1 cellular context compared by ENCODE assay signal in the genomic region with DNA sequence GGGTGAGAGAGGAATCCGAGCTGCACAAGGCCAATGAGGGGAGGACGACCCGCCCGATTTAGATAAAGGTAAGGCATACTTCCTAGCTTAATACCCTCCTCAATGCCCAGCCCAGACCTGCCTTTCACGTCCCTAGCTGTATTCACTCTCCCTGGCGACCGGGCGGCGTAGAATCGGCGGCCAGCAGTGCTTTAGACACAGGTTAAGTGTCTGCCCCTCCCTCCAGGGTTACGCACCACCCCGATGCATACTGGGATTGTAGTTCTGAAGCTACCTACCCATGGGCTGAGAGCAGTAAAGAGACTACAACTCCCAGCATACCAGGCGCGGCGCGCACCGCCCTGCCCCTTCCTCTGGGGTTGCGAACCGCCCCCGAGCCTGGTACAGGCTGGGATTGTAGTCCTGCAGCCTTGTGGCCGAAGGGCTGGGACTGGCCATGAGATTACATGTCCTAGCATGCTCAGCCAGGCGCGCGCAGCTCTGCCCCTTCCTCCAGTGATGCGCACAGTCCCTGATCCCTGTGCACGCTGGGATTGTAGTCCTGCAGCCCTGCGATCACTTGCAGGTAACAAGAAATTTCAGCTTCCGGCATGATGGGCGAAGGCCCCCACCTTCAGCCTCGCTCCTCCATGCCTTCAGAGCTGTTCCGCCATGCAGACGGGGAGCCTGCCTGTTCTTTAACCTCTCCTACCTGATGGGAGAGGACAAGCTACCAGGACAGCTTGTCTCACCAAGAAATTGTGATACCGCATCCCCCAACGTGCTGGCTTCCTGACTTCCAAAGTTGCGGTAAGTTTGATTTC.
TF ChIP-seq lines count a peak whose summit lies in the region.

No MANE protein-coding gene starts in this region.

TF ChIP-seq in GM23338, 12 proteins besides CTCF, POLR2A, EP300 and RAD21:
- TF ChIP-seq, protein P1, sequence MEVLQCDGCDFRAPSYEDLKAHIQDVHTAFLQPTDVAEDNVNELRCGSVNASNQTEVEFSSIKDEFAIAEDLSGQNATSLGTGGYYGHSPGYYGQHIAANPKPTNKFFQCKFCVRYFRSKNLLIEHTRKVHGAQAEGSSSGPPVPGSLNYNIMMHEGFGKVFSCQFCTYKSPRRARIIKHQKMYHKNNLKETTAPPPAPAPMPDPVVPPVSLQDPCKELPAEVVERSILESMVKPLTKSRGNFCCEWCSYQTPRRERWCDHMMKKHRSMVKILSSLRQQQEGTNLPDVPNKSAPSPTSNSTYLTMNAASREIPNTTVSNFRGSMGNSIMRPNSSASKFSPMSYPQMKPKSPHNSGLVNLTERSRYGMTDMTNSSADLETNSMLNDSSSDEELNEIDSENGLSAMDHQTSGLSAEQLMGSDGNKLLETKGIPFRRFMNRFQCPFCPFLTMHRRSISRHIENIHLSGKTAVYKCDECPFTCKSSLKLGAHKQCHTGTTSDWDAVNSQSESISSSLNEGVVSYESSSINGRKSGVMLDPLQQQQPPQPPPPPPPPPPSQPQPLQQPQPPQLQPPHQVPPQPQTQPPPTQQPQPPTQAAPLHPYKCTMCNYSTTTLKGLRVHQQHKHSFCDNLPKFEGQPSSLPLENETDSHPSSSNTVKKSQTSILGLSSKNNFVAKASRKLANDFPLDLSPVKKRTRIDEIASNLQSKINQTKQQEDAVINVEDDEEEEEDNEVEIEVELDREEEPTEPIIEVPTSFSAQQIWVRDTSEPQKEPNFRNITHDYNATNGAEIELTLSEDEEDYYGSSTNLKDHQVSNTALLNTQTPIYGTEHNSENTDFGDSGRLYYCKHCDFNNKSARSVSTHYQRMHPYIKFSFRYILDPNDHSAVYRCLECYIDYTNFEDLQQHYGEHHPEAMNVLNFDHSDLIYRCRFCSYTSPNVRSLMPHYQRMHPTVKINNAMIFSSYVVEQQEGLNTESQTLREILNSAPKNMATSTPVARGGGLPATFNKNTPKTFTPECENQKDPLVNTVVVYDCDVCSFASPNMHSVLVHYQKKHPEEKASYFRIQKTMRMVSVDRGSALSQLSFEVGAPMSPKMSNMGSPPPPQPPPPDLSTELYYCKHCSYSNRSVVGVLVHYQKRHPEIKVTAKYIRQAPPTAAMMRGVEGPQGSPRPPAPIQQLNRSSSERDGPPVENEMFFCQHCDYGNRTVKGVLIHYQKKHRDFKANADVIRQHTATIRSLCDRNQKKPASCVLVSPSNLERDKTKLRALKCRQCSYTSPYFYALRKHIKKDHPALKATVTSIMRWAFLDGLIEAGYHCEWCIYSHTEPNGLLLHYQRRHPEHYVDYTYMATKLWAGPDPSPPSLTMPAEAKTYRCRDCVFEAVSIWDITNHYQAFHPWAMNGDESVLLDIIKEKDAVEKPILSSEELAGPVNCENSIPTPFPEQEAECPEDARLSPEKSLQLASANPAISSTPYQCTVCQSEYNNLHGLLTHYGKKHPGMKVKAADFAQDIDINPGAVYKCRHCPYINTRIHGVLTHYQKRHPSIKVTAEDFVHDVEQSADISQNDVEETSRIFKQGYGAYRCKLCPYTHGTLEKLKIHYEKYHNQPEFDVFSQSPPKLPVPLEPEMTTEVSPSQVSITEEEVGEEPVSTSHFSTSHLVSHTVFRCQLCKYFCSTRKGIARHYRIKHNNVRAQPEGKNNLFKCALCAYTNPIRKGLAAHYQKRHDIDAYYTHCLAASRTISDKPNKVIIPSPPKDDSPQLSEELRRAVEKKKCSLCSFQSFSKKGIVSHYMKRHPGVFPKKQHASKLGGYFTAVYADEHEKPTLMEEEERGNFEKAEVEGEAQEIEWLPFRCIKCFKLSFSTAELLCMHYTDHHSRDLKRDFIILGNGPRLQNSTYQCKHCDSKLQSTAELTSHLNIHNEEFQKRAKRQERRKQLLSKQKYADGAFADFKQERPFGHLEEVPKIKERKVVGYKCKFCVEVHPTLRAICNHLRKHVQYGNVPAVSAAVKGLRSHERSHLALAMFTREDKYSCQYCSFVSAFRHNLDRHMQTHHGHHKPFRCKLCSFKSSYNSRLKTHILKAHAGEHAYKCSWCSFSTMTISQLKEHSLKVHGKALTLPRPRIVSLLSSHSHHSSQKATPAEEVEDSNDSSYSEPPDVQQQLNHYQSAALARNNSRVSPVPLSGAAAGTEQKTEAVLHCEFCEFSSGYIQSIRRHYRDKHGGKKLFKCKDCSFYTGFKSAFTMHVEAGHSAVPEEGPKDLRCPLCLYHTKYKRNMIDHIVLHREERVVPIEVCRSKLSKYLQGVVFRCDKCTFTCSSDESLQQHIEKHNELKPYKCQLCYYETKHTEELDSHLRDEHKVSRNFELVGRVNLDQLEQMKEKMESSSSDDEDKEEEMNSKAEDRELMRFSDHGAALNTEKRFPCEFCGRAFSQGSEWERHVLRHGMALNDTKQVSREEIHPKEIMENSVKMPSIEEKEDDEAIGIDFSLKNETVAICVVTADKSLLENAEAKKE (CRISPR knock-in tag; IDR thresholded peaks at IDR 0.05), result no peak
- TF ChIP-seq CREB1 (CRISPR knock-in tag; IDR thresholded peaks at IDR 0.05; ENCODE audit: low read depth), result peak; percentile 86
- no peak for TF ChIP-seq JUNB (IDR thresholded peaks at IDR 0.05; ENCODE audit: unreplicated experiment)
- no peak for TF ChIP-seq NANOG (IDR thresholded peaks at IDR 0.05; ENCODE audit: borderline replicate concordance)
- no peak for TF ChIP-seq STAT1 (IDR thresholded peaks at IDR 0.05; ENCODE audit: unreplicated experiment)
- TF ChIP-seq EZH2phosphoT487 (IDR thresholded peaks at IDR 0.05; ENCODE audit: unreplicated experiment), result no peak
- no peak for TF ChIP-seq REST (IDR thresholded peaks at IDR 0.05; ENCODE audit: unreplicated experiment)
- no peak for TF ChIP-seq ZNF331 (CRISPR knock-in tag; IDR thresholded peaks at IDR 0.05; ENCODE audit: low read depth)
- peak; percentile 77 for TF ChIP-seq POLR2AphosphoS5 (IDR thresholded peaks at IDR 0.05; ENCODE audit: low read depth)
- no peak for TF ChIP-seq EZH2 (IDR thresholded peaks at IDR 0.05; ENCODE audit: low read depth, unreplicated experiment)
- no peak for TF ChIP-seq ZNF114 (CRISPR knock-in tag; IDR thresholded peaks at IDR 0.05)
- TF ChIP-seq, protein P2, sequence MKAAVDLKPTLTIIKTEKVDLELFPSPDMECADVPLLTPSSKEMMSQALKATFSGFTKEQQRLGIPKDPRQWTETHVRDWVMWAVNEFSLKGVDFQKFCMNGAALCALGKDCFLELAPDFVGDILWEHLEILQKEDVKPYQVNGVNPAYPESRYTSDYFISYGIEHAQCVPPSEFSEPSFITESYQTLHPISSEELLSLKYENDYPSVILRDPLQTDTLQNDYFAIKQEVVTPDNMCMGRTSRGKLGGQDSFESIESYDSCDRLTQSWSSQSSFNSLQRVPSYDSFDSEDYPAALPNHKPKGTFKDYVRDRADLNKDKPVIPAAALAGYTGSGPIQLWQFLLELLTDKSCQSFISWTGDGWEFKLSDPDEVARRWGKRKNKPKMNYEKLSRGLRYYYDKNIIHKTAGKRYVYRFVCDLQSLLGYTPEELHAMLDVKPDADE (IDR thresholded peaks at IDR 0.05), result peak; percentile 100
TF ChIP-seq in GM23338: peak in this region for 3.
